Comparison of ENCODE assay signal across 8 cellular contexts in genomic region chr17:51120739-51121619, GRCh38. TPM values are rescaled to one million over a fixed set of nuclear protein-coding genes. Genes with fewer than 3 reads are reported as not detected.
DNase-seq lines count a peak whose midpoint lies in the region; TF ChIP-seq lines count a peak whose summit lies in the region.

Gene SPAG9 (minus strand): TSS chr17:51120868. CDS start chr17:51120656, 212 bp downstream.

- TF ChIP-seq CTCF in HFF-Myc (IDR thresholded peaks at IDR 0.05; ENCODE audit: low read depth, low read length, missing control alignments), result no peak
- TF ChIP-seq CTCF in NB4 (IDR thresholded peaks at IDR 0.05; ENCODE audit: low read depth, low read length), result no peak
- no peak for TF ChIP-seq CTCF in SK-N-SH (IDR thresholded peaks at IDR 0.05)
- TF ChIP-seq CTCF in suprapubic skin (IDR thresholded peaks at IDR 0.05), result no peak

- no peaks in the 10 kb centered on the region for H3K9me3 ChIP-seq in SK-N-SH
- H3K9me3 ChIP-seq in suprapubic skin, result no peaks in the 10 kb centered on the region

- H3K4me1 ChIP-seq in SK-N-SH (ENCODE audit: control insufficient read depth in 1 of 2, insufficient read depth in 2 of 2, low read depth in 1 of 2, low read length in 1 of 2) (peaks cover 9 to 12% of the 10 kb centered on the region in 2 experiments), suprapubic skin (peaks cover 48% of the 10 kb centered on the region)

- TF ChIP-seq EP300 in SK-N-SH (IDR thresholded peaks at IDR 0.05; ENCODE audit: borderline replicate concordance in 1 of 2, low read depth in 1 of 2, low read length in 1 of 2), result no peak
- TF ChIP-seq EP300 in suprapubic skin (IDR thresholded peaks at IDR 0.05), result no peak

- no peaks in the 10 kb centered on the region for H3K9me2 ChIP-seq in SK-N-SH

- no peak for TF ChIP-seq RAD21 in SK-N-SH (IDR thresholded peaks at IDR 0.05; ENCODE audit: low read length)

- peaks cover 10% of the 10 kb centered on the region for H3F3A ChIP-seq in SK-N-SH (replicated peaks; ENCODE audit: insufficient read depth)

- peak within 1 kb of the TSS; percentile 98 for H3K9ac ChIP-seq in SK-N-SH

- H3K27ac ChIP-seq in SK-N-SH (ENCODE audit: low read depth in 2 of 2, low read length in 1 of 2), result peak within 1 kb of the TSS; percentile 92 to 98
- H3K27ac ChIP-seq in suprapubic skin, result peak within 1 kb of the TSS; percentile 100

- DNase-seq in GM03348 (ENCODE audit: low spot score) (peak; percentile 98), HFF-Myc (ENCODE audit: extremely low read depth, low read depth) (peak; percentile 77), NB4 (ENCODE audit: low read depth) (peak; percentile 94), SK-N-SH (peak; percentile 100), globus pallidus (ENCODE audit: low spot score) (peak; percentile 92), occipital lobe (lab: John Stamatoyannopoulos, UW) (peak; percentile 90), suprapubic skin (ENCODE audit: low spot score in 2 of 2) (peak; percentile 99)
- peak; percentile 91 for DNase-seq in activated naive CD4-positive, alpha-beta T cell treated with anti-CD3 and anti-CD28 coated beads, Interleukin-2, amount 50 U/mL, for 16 hours

- H4K20me1 ChIP-seq in SK-N-SH (ENCODE audit: insufficient read depth), result peaks cover 41% of the 10 kb centered on the region

- H3K79me2 ChIP-seq in SK-N-SH (ENCODE audit: insufficient read depth), result peaks cover 46% of the 10 kb centered on the region

- CTCF ChIA-PET in SK-N-SH (lab: Yijun Ruan, JAX), result interaction anchor here (0.6 to 3.9 kb wide), 11 partner anchors 10 to 257 kb away, joined by 3 to 25 read pairs (median 3); partner anchors contain the start of genes NME1 and NME2

- H3K27me3 ChIP-seq in SK-N-SH (ENCODE audit: insufficient read depth), result no peaks in the 10 kb centered on the region
- no peaks in the 10 kb centered on the region for H3K27me3 ChIP-seq in suprapubic skin

- H2AFZ ChIP-seq in SK-N-SH (ENCODE audit: low read depth), result peak within 1 kb of the TSS; percentile 97

- WGBS in SK-N-SH (ENCODE audit: low lambda C conversion rate), result under 1% methylated on average over 42 of the region's 68 CpGs
- 1% methylated on average over 43 of the region's 68 CpGs for WGBS in suprapubic skin

- H3K4me2 ChIP-seq in SK-N-SH, result peak within 1 kb of the TSS; percentile 89

- peak; percentile 67 for TF ChIP-seq POLR2A in NB4 (IDR thresholded peaks at IDR 0.05; ENCODE audit: extremely low read depth, insufficient read length)
- peak in 1 of 2 donors; percentile 88 for TF ChIP-seq POLR2A in suprapubic skin (IDR thresholded peaks at IDR 0.05)

- H3K36me3 ChIP-seq in SK-N-SH (replicated peaks in 1 of 2; ENCODE audit: control insufficient read depth in 1 of 2, insufficient read depth in 2 of 2, low read length in 1 of 2) (peaks cover 0 to 10% of the 10 kb centered on the region in 2 experiments), suprapubic skin (no peaks in the 10 kb centered on the region)

- peak within 1 kb of the TSS; percentile 86 for H3K4me3 ChIP-seq in HFF-Myc (replicated peaks; ENCODE audit: low read depth, low read length)
- H3K4me3 ChIP-seq in NB4 (ENCODE audit: low read depth, low read length), result peak within 1 kb of the TSS; percentile 82
- peak within 1 kb of the TSS; percentile 73 to 86 for H3K4me3 ChIP-seq in SK-N-SH (ENCODE audit: low read depth in 2 of 2, low read length in 1 of 2)
- peak within 1 kb of the TSS; percentile 75 for H3K4me3 ChIP-seq in suprapubic skin

- POLR2A ChIA-PET in SK-N-SH (lab: Yijun Ruan, JAX), result interaction anchor here (0.6 to 2.2 kb wide), 7 partner anchors 10 to 255 kb away, joined by 3 to 12 read pairs (median 5); partner anchors contain the start of genes NME1 and TOB1

TF ChIP-seq in SK-N-SH, 30 proteins besides CTCF, POLR2A, EP300 and RAD21 (continues in another document):
- TF ChIP-seq SIN3A (IDR thresholded peaks at IDR 0.05; ENCODE audit: borderline replicate concordance, low read depth, low read length) (no peak; the same call in 1 of the 2 replicates), TCF12 (IDR thresholded peaks at IDR 0.05) (no peak), GATA2 (CRISPR knock-in tag; IDR thresholded peaks at IDR 0.05) (no peak), IRF3 (IDR thresholded peaks at IDR 0.05; ENCODE audit: low read depth, low read length) (no peak), REST (IDR thresholded peaks at IDR 0.05; ENCODE audit: low read depth, low read length) (peak; percentile 53), USF1 (IDR thresholded peaks at IDR 0.05; ENCODE audit: borderline replicate concordance, low read depth) (no peak), ZBTB33 (IDR thresholded peaks at IDR 0.05; ENCODE audit: borderline replicate concordance, low read depth) (peak; percentile 61; the same call in 1 of the 2 replicates), NFIC (IDR thresholded peaks at IDR 0.05; ENCODE audit: borderline replicate concordance) (no peak), TAF1 (IDR thresholded peaks at IDR 0.05; ENCODE audit: borderline replicate concordance, low read depth, low read length) (peak; percentile 82), NRF1 (IDR thresholded peaks at IDR 0.05; ENCODE audit: low read depth, low read length) (peak; percentile 6; the same call in 1 of the 2 replicates), MXI1 (IDR thresholded peaks at IDR 0.05; ENCODE audit: low read depth, low read length) (peak; percentile 69; the same call in 1 of the 2 replicates), PBX3 (IDR thresholded peaks at IDR 0.05) (peak; percentile 37), ELF1 (IDR thresholded peaks at IDR 0.05) (peak; percentile 38; the same call in 1 of the 2 replicates)

RNA-seq across cellular contexts. Expression of gene SPAG9, which starts in this region (rescaled TPM):
- 32.1 and 44.5 TPM in 2 replicates for polyA plus RNA-seq in SK-N-SH (2012; rRNA removed)
- polyA plus RNA-seq in SK-N-SH (2012; cell fraction: cytosol; rRNA removed), result 32.4 and 35.5 TPM in 2 replicates
- 76.8 and 131 TPM in 2 replicates for polyA plus RNA-seq in SK-N-SH (2012; cell fraction: nucleus; rRNA removed)
- total RNA-seq in occipital lobe, result 307 TPM
- 100 to 1,000 TPM in 1 of 4 donors, 10 to 100 TPM in 3; 68.8 to 176 (median 80.6) TPM for total RNA-seq in suprapubic skin

Comparison
In these comparisons a context has a peak if more than half of its experiments do, and no peak if none do; other contexts are left out.
1. Peak in every context shown above with its lines: DNase-seq, H3K4me3 ChIP-seq and H3K27ac ChIP-seq.